ENCODE assay signal across 16 cellular contexts in genomic region chr1:176601358-176601757, GRCh38.
"Had no signal": no experiment of that assay in that cellular context is flagged by ENCODE, and none has a peak within 500 bp of the region (broad histone marks: within the 10 kb centered on the region; RNA-seq: fewer than 3 reads in every experiment).

No MANE protein-coding gene starts in this region.

- H3K27ac ChIP-seq: epithelial cell of prostate, psoas muscle, spleen, tibial nerve had no signal

- H3K36me3 ChIP-seq: spleen, tibial nerve had no signal

- H3K9me3 ChIP-seq: psoas muscle, spleen, tibial nerve had no signal

- H3K27me3 ChIP-seq: spleen, tibial nerve had no signal

- ATAC-seq: activated naive CD8-positive, alpha-beta T cell treated with anti-CD3 and anti-CD28 coated beads, Interleukin-2, amount 50 U/mL, for 24 hours; psoas muscle; sciatic nerve; stimulated activated naive B cell treated with anti-CD40 and anti-IgM and Interleukin-4, amounts not matched to agents 10 μg/mL and 1 μg/mL and 100 μg/mL, for 72 hours; WTC11 had no signal

- DNase-seq: activated CD4-positive, alpha-beta T cell treated with anti-CD3 and anti-CD28 coated beads for 48 hours; activated naive CD4-positive, alpha-beta T cell; activated naive CD8-positive, alpha-beta T cell treated with anti-CD3 and anti-CD28 coated beads, Interleukin-2, amount 50 U/mL, for 24 hours; central memory CD4-positive, alpha-beta T cell; cortex of kidney; effector CD8-positive, alpha-beta T cell; glutamatergic neuron; immature natural killer cell; psoas muscle; spleen; stimulated activated CD4-positive, alpha-beta T cell treated with anti-CD3 and anti-CD28 coated beads, Interleukin-1b, Interleukin-23, amount 100 ng/mL, for 48 hours; stimulated activated naive B cell treated with anti-CD40 and anti-IgM and Interleukin-4, amounts not matched to agents 10 μg/mL and 1 μg/mL and 100 μg/mL, for 72 hours had no signal

- H3K4me3 ChIP-seq: psoas muscle, spleen, tibial nerve had no signal

- H3K4me1 ChIP-seq: psoas muscle, spleen, tibial nerve had no signal
